ENCODE assay signal across 2 cellular contexts in the genomic region with DNA sequence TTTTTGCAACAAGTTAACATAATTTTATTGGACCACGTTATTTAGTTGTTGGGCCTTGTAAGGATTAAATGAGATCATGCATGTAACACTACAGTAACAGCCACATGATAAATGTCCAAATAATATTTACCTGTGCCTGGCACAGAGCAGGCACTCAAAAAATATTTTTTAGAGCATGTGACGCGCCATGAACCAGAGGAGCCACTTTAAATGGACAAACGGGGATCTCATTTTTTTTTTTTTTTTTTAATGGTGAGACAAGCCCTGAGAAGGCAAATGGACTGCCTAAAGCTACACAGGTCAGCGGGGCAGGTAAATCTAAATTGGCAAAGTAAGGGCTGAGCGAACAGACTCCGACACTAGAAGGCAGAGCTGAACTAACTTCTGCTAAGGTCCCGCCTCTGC.
TF ChIP-seq lines count a peak whose summit lies in the region.

No MANE protein-coding gene starts in this region.

TF ChIP-seq in SK-N-SH, 30 proteins besides CTCF, POLR2A, EP300 and RAD21 (continued from another document):
- TF ChIP-seq, protein P1, sequence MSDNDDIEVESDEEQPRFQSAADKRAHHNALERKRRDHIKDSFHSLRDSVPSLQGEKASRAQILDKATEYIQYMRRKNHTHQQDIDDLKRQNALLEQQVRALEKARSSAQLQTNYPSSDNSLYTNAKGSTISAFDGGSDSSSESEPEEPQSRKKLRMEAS (IDR thresholded peaks at IDR 0.05; ENCODE audit: low read depth): no peak
TF ChIP-seq in SK-N-SH: peak in this region for 2.

TF ChIP-seq in SK-N-SH treated with all-trans-retinoic acid at 6 μM for 48 hours, 23 proteins besides CTCF, POLR2A, EP300 and RAD21 (continued from another document):
- TF ChIP-seq, protein P2, sequence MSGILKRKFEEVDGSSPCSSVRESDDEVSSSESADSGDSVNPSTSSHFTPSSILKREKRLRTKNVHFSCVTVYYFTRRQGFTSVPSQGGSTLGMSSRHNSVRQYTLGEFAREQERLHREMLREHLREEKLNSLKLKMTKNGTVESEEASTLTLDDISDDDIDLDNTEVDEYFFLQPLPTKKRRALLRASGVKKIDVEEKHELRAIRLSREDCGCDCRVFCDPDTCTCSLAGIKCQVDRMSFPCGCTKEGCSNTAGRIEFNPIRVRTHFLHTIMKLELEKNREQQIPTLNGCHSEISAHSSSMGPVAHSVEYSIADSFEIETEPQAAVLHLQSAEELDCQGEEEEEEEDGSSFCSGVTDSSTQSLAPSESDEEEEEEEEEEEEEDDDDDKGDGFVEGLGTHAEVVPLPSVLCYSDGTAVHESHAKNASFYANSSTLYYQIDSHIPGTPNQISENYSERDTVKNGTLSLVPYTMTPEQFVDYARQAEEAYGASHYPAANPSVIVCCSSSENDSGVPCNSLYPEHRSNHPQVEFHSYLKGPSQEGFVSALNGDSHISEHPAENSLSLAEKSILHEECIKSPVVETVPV (CRISPR knock-in tag; IDR thresholded peaks at IDR 0.05): no peak
- TF ChIP-seq TCF4 (CRISPR knock-in tag; IDR thresholded peaks at IDR 0.05; ENCODE audit: borderline replicate concordance): no peak
